Comparison of ENCODE assay signal across 22 cellular contexts in the genomic region with DNA sequence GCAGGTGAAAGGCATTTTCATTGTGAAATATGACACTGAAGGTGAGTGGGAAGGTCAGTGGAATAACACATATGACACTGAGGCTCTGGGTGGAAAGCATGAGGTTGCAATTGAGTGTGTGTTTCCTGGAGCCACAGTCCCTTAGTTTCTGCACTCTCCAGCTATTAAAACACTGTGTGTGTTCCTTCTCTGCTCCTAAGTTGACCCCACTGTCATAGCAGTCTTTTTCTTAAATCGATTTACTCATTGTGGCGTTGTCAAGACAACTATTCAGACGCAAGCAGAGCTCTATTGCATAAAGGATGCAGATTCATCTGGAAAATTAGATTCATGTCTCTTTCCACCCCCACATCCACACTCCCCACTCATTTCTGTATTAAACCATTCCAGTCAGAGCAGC.
DNase-seq lines count a peak whose midpoint lies in the region; ATAC-seq, FAIRE-seq and TF ChIP-seq lines count a peak whose summit lies in the region.
"Had no signal": no experiment of that assay in that cellular context is flagged by ENCODE, and none has a peak within 500 bp of the region (broad histone marks: within the 10 kb centered on the region; RNA-seq: fewer than 3 reads in every experiment).

No MANE protein-coding gene starts in this region.

- WGBS in A549 (ENCODE audit: missing lambda C conversion rate): 17% methylated on average over 3 of the region's 3 CpGs

- no peak for ATAC-seq in A549
- ATAC-seq: GM23338, HCT116 had no signal

- TF ChIP-seq POLR2A in A549 (IDR thresholded peaks at IDR 0.05; ENCODE audit: low read length): no peak

- POLR2A ChIA-PET in A549 (lab: Yijun Ruan, JAX): no interaction called here

- no peak overlapping the region for H3K27ac ChIP-seq in A549
- H3K27ac ChIP-seq: BLaER1 treated with 17β-estradiol and CSF1 and Interleukin-3, amounts not matched to agents 10 nM and 100 nM had no signal

- H3K27ac Mint-ChIP-seq in nephron progenitor cell: peak overlapping the region; percentile 19
- H3K27ac Mint-ChIP-seq: CD14-positive monocyte; CD4-positive, alpha-beta T cell; CD8-positive, alpha-beta memory T cell; GM23338; H9 had no signal

- CTCF ChIA-PET in A549 (lab: Yijun Ruan, JAX): no interaction called here

- no peak for DNase-seq in A549 (ENCODE audit: low read depth in 1 of 2, low spot score in 1 of 2)
- peak; percentile 7 for DNase-seq in Ammon's horn (ENCODE audit: low spot score)
- DNase-seq in inferior parietal cortex (ENCODE audit: extremely low spot score): peak; percentile 1
- no peak for DNase-seq in nephron progenitor cell
- DNase-seq in mesenteric fat pad (ENCODE audit: low spot score): no peak
- DNase-seq in activated naive CD4-positive, alpha-beta T cell treated with Interleukin-2 at 50 U/mL for 16 hours: no peak
- DNase-seq in NCI-H1930 (lab: John Stamatoyannopoulos, UW): no peak
- DNase-seq: BE2C; CD4-positive, alpha-beta T cell; CD8-positive, alpha-beta memory T cell; DMS 273 treated with DMSO at 0.1 percent for 48 hours; DMS79; EL; GF-D8; H9 had no signal

- peaks cover 25% of the 10 kb centered on the region for H3K9me3 Mint-ChIP-seq in nephron progenitor cell
- H3K9me3 Mint-ChIP-seq: CD4-positive, alpha-beta T cell; GM23338 had no signal

- H3K4me1 Mint-ChIP-seq in nephron progenitor cell: peaks cover 20% of the 10 kb centered on the region
- H3K4me1 Mint-ChIP-seq: CD14-positive monocyte; CD8-positive, alpha-beta memory T cell had no signal

- no peaks in the 10 kb centered on the region for H3K9me3 ChIP-seq in A549
- H3K9me3 ChIP-seq: BE2C; BLaER1 treated with 17β-estradiol and CSF1 and Interleukin-3, amounts not matched to agents 10 nM and 100 nM had no signal

- no peaks in the 10 kb centered on the region for H3K27me3 Mint-ChIP-seq in nephron progenitor cell (ENCODE audit: low read depth, poor library complexity)
- H3K27me3 Mint-ChIP-seq: CD4-positive, alpha-beta T cell had no signal

- peak; percentile 86 for FAIRE-seq in A549 (lab: Jason Lieb, UNC)
- FAIRE-seq: D721Med, GM12891, GM18507 had no signal

- no peaks in the 10 kb centered on the region for H3K36me3 Mint-ChIP-seq in nephron progenitor cell (ENCODE audit: low read depth)
- H3K36me3 Mint-ChIP-seq: CD14-positive monocyte; CD8-positive, alpha-beta memory T cell had no signal

- no peak overlapping the region for H3K4me2 ChIP-seq in A549
- H3K4me2 ChIP-seq: BLaER1 treated with 17β-estradiol and CSF1 and Interleukin-3, amounts not matched to agents 10 nM and 100 nM; GM23338 had no signal

- no peak for TF ChIP-seq EP300 in A549 (IDR thresholded peaks at IDR 0.05)

- TF ChIP-seq CTCF in A549 (IDR thresholded peaks at IDR 0.05) (no peak), nephron progenitor cell (IDR thresholded peaks at IDR 0.05) (no peak)

- H3K4me1 ChIP-seq in A549: no peaks in the 10 kb centered on the region
- H3K4me1 ChIP-seq: BE2C had no signal

- H3K4me3 ChIP-seq in A549: no peak overlapping the region
- H3K4me3 ChIP-seq: BLaER1 treated with 17β-estradiol and CSF1 and Interleukin-3, amounts not matched to agents 10 nM and 100 nM; GM23338 had no signal

- TF ChIP-seq RAD21 in A549 (conservative IDR thresholded peaks at IDR 0.05 in 1 of 2, IDR thresholded peaks at IDR 0.05 in 1 of 2): no peak

- no peak overlapping the region for H3K4me3 Mint-ChIP-seq in nephron progenitor cell
- H3K4me3 Mint-ChIP-seq: CD14-positive monocyte; CD4-positive, alpha-beta T cell; CD8-positive, alpha-beta memory T cell; GM23338; H9 had no signal

TF ChIP-seq in A549, 52 proteins besides CTCF, POLR2A, EP300 and RAD21:
- no peak for TF ChIP-seq RNF2 (IDR thresholded peaks at IDR 0.05; ENCODE audit: borderline replicate concordance, low read depth)
TF ChIP-seq in A549: peak in this region for 0.

Comparison
In these comparisons a context has a peak if more than half of its experiments do, and no peak if none do; other contexts are left out.
1. DNase-seq: peak in Ammon's horn (single experiment) and inferior parietal cortex (single experiment); none in A549 (0 of 2), nephron progenitor cell (single experiment), mesenteric fat pad (single experiment), activated naive CD4-positive, alpha-beta T cell treated with Interleukin-2 at 50 U/mL for 16 hours (single experiment) and NCI-H1930 (0 of 2).